Comparison of ENCODE assay signal across 7 cellular contexts in the genomic region with DNA sequence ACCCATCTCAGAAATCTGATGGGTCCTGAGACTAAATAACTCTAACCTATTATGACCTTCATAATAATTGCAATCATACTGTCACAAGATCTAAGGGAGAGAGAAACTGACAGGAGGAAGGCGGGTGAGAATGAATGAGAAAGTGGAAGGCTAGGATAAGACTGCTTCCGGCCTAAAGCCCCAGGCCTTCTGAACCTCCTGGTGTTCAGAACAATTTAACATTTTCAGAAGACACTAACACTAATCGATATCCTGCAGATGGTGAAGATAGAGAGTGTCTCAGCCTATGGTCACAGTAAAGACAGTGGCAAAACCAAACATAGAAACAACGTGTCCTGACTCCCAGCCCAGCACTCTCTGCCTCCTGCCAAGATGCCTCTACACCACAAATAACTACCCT. TPM values are rescaled to one million over a fixed set of nuclear protein-coding genes. Genes with fewer than 3 reads are reported as not detected.
A peak's percentile ranks its signal among the peaks of the same experiment; 100 is the strongest.
DNase-seq lines count a peak whose midpoint lies in the region; ATAC-seq and TF ChIP-seq lines count a peak whose summit lies in the region.

No MANE protein-coding gene starts in this region.

- H3K4me3 ChIP-seq in HEK293 (ENCODE audit: low read depth, low read length) (peak overlapping the region; percentile 98), iPS DF 6.9 (ENCODE audit: low read length) (peak overlapping the region; percentile 98; the same call in 1 of the 2 replicates)

- H3K4me1 Mint-ChIP-seq in activated B cell treated with CpG ODN at 0.5 μM for 24 hours, result peaks cover 43% of the 10 kb centered on the region
- H3K4me1 Mint-ChIP-seq in stimulated activated memory B cell treated with anti-CD40 and anti-IgM and Interleukin-4, amounts not matched to agents 10 μg/mL and 1 μg/mL and 100 μg/mL, for 72 hours, result peaks cover 35% of the 10 kb centered on the region

- H3K36me3 ChIP-seq in HEK293 (ENCODE audit: control insufficient read depth in 2 of 2, insufficient read depth in 1 of 2, low read length in 2 of 2) (peaks cover 29 to 58% of the 10 kb centered on the region in 2 experiments), iPS DF 6.9 (ENCODE audit: control insufficient read depth, insufficient read depth, low read length) (peaks cover 45% of the 10 kb centered on the region)

- H3K36me3 Mint-ChIP-seq in activated B cell treated with CpG ODN at 0.5 μM for 24 hours (ENCODE audit: low read depth), result peaks cover 66% of the 10 kb centered on the region
- peaks cover 53% of the 10 kb centered on the region for H3K36me3 Mint-ChIP-seq in stimulated activated memory B cell treated with anti-CD40 and anti-IgM and Interleukin-4, amounts not matched to agents 10 μg/mL and 1 μg/mL and 100 μg/mL, for 72 hours

- no peaks in the 10 kb centered on the region for H3K27me3 ChIP-seq in iPS DF 6.9 (ENCODE audit: control insufficient read depth, insufficient read depth, low read length)

- H3K9me3 Mint-ChIP-seq in activated B cell treated with CpG ODN at 0.5 μM for 24 hours, result no peaks in the 10 kb centered on the region
- H3K9me3 Mint-ChIP-seq in stimulated activated memory B cell treated with anti-CD40 and anti-IgM and Interleukin-4, amounts not matched to agents 10 μg/mL and 1 μg/mL and 100 μg/mL, for 72 hours, result no peaks in the 10 kb centered on the region

- no peak for TF ChIP-seq CTCF in HEK293 (tag by site-specific recombination; IDR thresholded peaks at IDR 0.05)
- no peak for TF ChIP-seq CTCF in activated B cell treated with CpG ODN at 0.5 μM for 24 hours (IDR thresholded peaks at IDR 0.05)

- H3K27me3 Mint-ChIP-seq in activated B cell treated with CpG ODN at 0.5 μM for 24 hours, result no peaks in the 10 kb centered on the region
- H3K27me3 Mint-ChIP-seq in stimulated activated memory B cell treated with anti-CD40 and anti-IgM and Interleukin-4, amounts not matched to agents 10 μg/mL and 1 μg/mL and 100 μg/mL, for 72 hours, result no peaks in the 10 kb centered on the region

- CTCF ChIA-PET in HEK293 (lab: Yijun Ruan, JAX) (no interaction called here), activated B cell treated with CpG ODN at 0.5 μM for 24 hours (lab: Charles Lee) (no interaction called here)

- peak overlapping the region; percentile 95 for H3K27ac ChIP-seq in HEK293 (ENCODE audit: extremely low read depth, low read depth, low read length)
- H3K27ac ChIP-seq in iPS DF 6.9 (ENCODE audit: low read length), result peak overlapping the region; percentile 26

- peak overlapping the region; percentile 100 for H3K4me3 Mint-ChIP-seq in activated B cell treated with CpG ODN at 0.5 μM for 24 hours
- H3K4me3 Mint-ChIP-seq in stimulated activated memory B cell treated with anti-CD40 and anti-IgM and Interleukin-4, amounts not matched to agents 10 μg/mL and 1 μg/mL and 100 μg/mL, for 72 hours, result peak overlapping the region; percentile 98

- H3K9me3 ChIP-seq in HEK293 (ENCODE audit: control insufficient read depth, insufficient read depth, low read depth, low read length) (no peaks in the 10 kb centered on the region), iPS DF 6.9 (ENCODE audit: control insufficient read depth, insufficient read depth, low read length) (no peaks in the 10 kb centered on the region)

- peaks cover 3% of the 10 kb centered on the region for H3K4me1 ChIP-seq in HEK293 (ENCODE audit: control insufficient read depth, insufficient read depth, low read length)
- peaks cover 2% of the 10 kb centered on the region; the same call in 1 of the 2 replicates for H3K4me1 ChIP-seq in iPS DF 6.9 (ENCODE audit: control insufficient read depth, insufficient read depth, low read length)

- POLR2A ChIA-PET in HEK293 (lab: Yijun Ruan, JAX), result no interaction called here
- POLR2A ChIA-PET in activated B cell treated with CpG ODN at 0.5 μM for 24 hours (lab: Charles Lee), result interaction anchor here (1.0 to 43.9 kb wide), 2 partner anchors 12 to 40 kb away, joined by 4 to 2478 read pairs; partner anchors contain the start of gene CD74

- intact Hi-C loops in activated B cell treated with CpG ODN at 0.5 μM for 24 hours (cut with micrococcal nuclease), result no loop called here

- DNase-seq in activated B cell treated with CpG ODN at 0.5 μM for 24 hours (no peak), iPS DF 6.9 (ENCODE audit: low read depth, low spot score) (no peak), GDM1 (lab: John Stamatoyannopoulos, UW) (no peak)

- ATAC-seq in activated B cell treated with CpG ODN at 0.5 μM for 24 hours (ENCODE audit: low read depth) (no peak), HG03045 (IDR thresholded peaks at IDR 0.05; ENCODE audit: unreplicated experiment) (no peak), GM18909 (IDR thresholded peaks at IDR 0.05; ENCODE audit: poor library complexity, unreplicated experiment) (no peak)
- no peak for ATAC-seq in stimulated activated memory B cell treated with anti-CD40 and anti-IgM and Interleukin-4, amounts not matched to agents 10 μg/mL and 1 μg/mL and 100 μg/mL, for 72 hours

- H3K27ac Mint-ChIP-seq in activated B cell treated with CpG ODN at 0.5 μM for 24 hours, result peak overlapping the region; percentile 100
- H3K27ac Mint-ChIP-seq in stimulated activated memory B cell treated with anti-CD40 and anti-IgM and Interleukin-4, amounts not matched to agents 10 μg/mL and 1 μg/mL and 100 μg/mL, for 72 hours, result peak overlapping the region; percentile 98

- no CpG with 5 or more reads among the region's 4 CpGs for WGBS in iPS DF 6.9 (ENCODE audit: insufficient coverage, insufficient read length)

TF ChIP-seq in HEK293, 187 proteins besides CTCF, POLR2A, EP300 and RAD21:
- TF ChIP-seq OSR2 (tag by site-specific recombination; IDR thresholded peaks at IDR 0.05) (no peak), PRDM2 (tag by site-specific recombination; IDR thresholded peaks at IDR 0.05; ENCODE audit: borderline replicate concordance) (no peak)
- TF ChIP-seq, protein P1, sequence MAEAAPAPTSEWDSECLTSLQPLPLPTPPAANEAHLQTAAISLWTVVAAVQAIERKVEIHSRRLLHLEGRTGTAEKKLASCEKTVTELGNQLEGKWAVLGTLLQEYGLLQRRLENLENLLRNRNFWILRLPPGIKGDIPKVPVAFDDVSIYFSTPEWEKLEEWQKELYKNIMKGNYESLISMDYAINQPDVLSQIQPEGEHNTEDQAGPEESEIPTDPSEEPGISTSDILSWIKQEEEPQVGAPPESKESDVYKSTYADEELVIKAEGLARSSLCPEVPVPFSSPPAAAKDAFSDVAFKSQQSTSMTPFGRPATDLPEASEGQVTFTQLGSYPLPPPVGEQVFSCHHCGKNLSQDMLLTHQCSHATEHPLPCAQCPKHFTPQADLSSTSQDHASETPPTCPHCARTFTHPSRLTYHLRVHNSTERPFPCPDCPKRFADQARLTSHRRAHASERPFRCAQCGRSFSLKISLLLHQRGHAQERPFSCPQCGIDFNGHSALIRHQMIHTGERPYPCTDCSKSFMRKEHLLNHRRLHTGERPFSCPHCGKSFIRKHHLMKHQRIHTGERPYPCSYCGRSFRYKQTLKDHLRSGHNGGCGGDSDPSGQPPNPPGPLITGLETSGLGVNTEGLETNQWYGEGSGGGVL (tag by site-specific recombination; IDR thresholded peaks at IDR 0.05), result no peak
TF ChIP-seq in HEK293: peak in this region for 0.

RNA-seq across cellular contexts. Expression of gene RPS14, which starts 1.2 kb away (rescaled TPM):
- total RNA-seq in activated B cell treated with CpG ODN at 0.5 μM for 24 hours, result 4,086 and 4,865 TPM in 2 replicates

RNA-seq across cellular contexts. Expression of gene CD74, which starts 35.6 kb away (rescaled TPM):
- 5,323 and 5,628 TPM in 2 replicates for total RNA-seq in activated B cell treated with CpG ODN at 0.5 μM for 24 hours

RNA-seq across cellular contexts. Expression of gene NDST1, which starts 59.6 kb away (rescaled TPM):
- total RNA-seq in activated B cell treated with CpG ODN at 0.5 μM for 24 hours, result 5.7 and 8.1 TPM in 2 replicates
